Comparison of ENCODE assay signal across 11 cellular contexts in the genomic region with DNA sequence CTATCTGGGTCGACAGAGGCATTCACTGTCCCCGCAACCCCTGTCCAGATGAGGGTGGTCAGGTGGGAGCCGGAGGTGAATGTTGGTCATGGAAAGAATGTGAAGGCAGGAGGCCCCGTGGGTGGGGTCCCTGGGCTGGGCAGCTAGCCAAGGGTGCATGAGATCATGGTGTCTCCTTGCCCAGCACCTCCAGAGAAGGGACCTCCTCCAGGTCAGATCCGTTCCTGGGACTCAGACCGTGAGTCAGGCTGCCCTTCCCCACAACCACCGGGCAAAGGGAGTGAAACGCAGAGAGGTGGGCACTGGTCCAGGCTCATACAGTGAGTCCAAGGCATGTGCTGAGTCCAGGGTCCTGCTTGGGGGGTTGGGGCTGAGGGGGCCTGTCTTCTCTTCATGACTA. TPM values are rescaled to one million over a fixed set of nuclear protein-coding genes. Genes with fewer than 3 reads are reported as not detected.
A peak's percentile ranks its signal among the peaks of the same experiment; 100 is the strongest.
DNase-seq lines count a peak whose midpoint lies in the region; ATAC-seq, FAIRE-seq and TF ChIP-seq lines count a peak whose summit lies in the region.
"Had no signal": no experiment of that assay in that cellular context is flagged by ENCODE, and none has a peak within 500 bp of the region (broad histone marks: within the 10 kb centered on the region; RNA-seq: fewer than 3 reads in every experiment).

No MANE protein-coding gene starts in this region.

- TF ChIP-seq CTCF in astrocyte (IDR thresholded peaks at IDR 0.05; ENCODE audit: insufficient read depth, low read depth, low read length) = no peak
- TF ChIP-seq CTCF in thoracic aorta (IDR thresholded peaks at IDR 0.05) = no peak
- TF ChIP-seq CTCF in tibial nerve (IDR thresholded peaks at IDR 0.05) = no peak

- ATAC-seq in thoracic aorta (ENCODE audit: insufficient number of reproducible peaks, low FRiP score, low read depth) (no peak), GM18498 (IDR thresholded peaks at IDR 0.05; ENCODE audit: unreplicated experiment) (no peak)

- H3K4me1 ChIP-seq in astrocyte (ENCODE audit: insufficient read depth, low read length) (peaks cover 75% of the 10 kb centered on the region), thoracic aorta (ENCODE audit: control insufficient read depth in 1 of 2, low read depth in 2 of 2) (peaks cover 35 to 88% of the 10 kb centered on the region in 2 donors), tibial nerve (peaks cover 0 to 87% (median 26%) of the 10 kb centered on the region in 4 donors)
- H3K4me1 ChIP-seq: body of pancreas had no signal

- H3K4me1 Mint-ChIP-seq in astrocyte (ENCODE audit: low read depth, unreplicated experiment) = peaks cover 38% of the 10 kb centered on the region
- H3K4me1 Mint-ChIP-seq in activated CD4-positive, alpha-beta T cell treated with anti-CD3 and anti-CD28 coated beads, Interleukin-2, amount 10 ng/mL, durations not matched to agents 24 days and 14 days = no peaks in the 10 kb centered on the region

- no peak overlapping the region for H2AFZ ChIP-seq in astrocyte (ENCODE audit: low read depth, low read length)

- peak overlapping the region; percentile 72 for H3K9ac ChIP-seq in astrocyte (ENCODE audit: low read length)

- H3K4me2 ChIP-seq in astrocyte (ENCODE audit: low read length) = peak overlapping the region; percentile 84

- DNase-seq in HTR-8/SVneo (ENCODE audit: insufficient read length, low spot score) (peak; percentile 82), astrocyte (ENCODE audit: low read depth) (peak; percentile 77), kidney glomerular epithelial cell (lab: John Stamatoyannopoulos, UW) (peak; percentile 90), thoracic aorta (ENCODE audit: low spot score) (peak; percentile 68), tibial nerve (ENCODE audit: low spot score in 2 of 2) (no peak), frontal cortex (ENCODE audit: low spot score in 2 of 2) (no peak)
- no peak for DNase-seq in activated CD4-positive, alpha-beta T cell treated with anti-CD3 and anti-CD28 coated beads, Interleukin-2, amount 10 ng/mL, durations not matched to agents 24 days and 14 days

- H3K27ac ChIP-seq in astrocyte (ENCODE audit: low read depth, low read length) (peak overlapping the region; percentile 85), thoracic aorta (peak overlapping the region; percentile 92 to 99), tibial nerve (peak overlapping the region in 2 of 4 donors; percentile 71 to 73)
- H3K27ac ChIP-seq: neutrophil had no signal

- H3K4me3 ChIP-seq in astrocyte (ENCODE audit: insufficient read depth, low read depth, low read length) (peak overlapping the region; percentile 40), thoracic aorta (peak overlapping the region; percentile 77), tibial nerve (no peak overlapping the region)
- H3K4me3 ChIP-seq: body of pancreas had no signal

- H3K27ac Mint-ChIP-seq in astrocyte (ENCODE audit: unreplicated experiment) = peak overlapping the region; percentile 93
- H3K27ac Mint-ChIP-seq in activated CD4-positive, alpha-beta T cell treated with anti-CD3 and anti-CD28 coated beads, Interleukin-2, amount 10 ng/mL, durations not matched to agents 24 days and 14 days = no peak overlapping the region

- no peaks in the 10 kb centered on the region for H3K36me3 ChIP-seq in astrocyte (ENCODE audit: insufficient read depth, low read length)
- H3K36me3 ChIP-seq in thoracic aorta = no peaks in the 10 kb centered on the region
- no peaks in the 10 kb centered on the region for H3K36me3 ChIP-seq in tibial nerve
- H3K36me3 ChIP-seq: neutrophil had no signal

- peaks cover 3% of the 10 kb centered on the region for H3K9me3 Mint-ChIP-seq in astrocyte (ENCODE audit: unreplicated experiment)
- H3K9me3 Mint-ChIP-seq in activated CD4-positive, alpha-beta T cell treated with anti-CD3 and anti-CD28 coated beads, Interleukin-2, amount 10 ng/mL, durations not matched to agents 24 days and 14 days = no peaks in the 10 kb centered on the region

- no peak for TF ChIP-seq POLR2A in tibial nerve (IDR thresholded peaks at IDR 0.05)

- no peaks in the 10 kb centered on the region for H3K36me3 Mint-ChIP-seq in astrocyte (ENCODE audit: low read depth, unreplicated experiment)
- H3K36me3 Mint-ChIP-seq in activated CD4-positive, alpha-beta T cell treated with anti-CD3 and anti-CD28 coated beads, Interleukin-2, amount 10 ng/mL, durations not matched to agents 24 days and 14 days (ENCODE audit: low read depth) = no peaks in the 10 kb centered on the region

- peak overlapping the region; percentile 20 for H3K4me3 Mint-ChIP-seq in astrocyte (ENCODE audit: unreplicated experiment)
- H3K4me3 Mint-ChIP-seq in activated CD4-positive, alpha-beta T cell treated with anti-CD3 and anti-CD28 coated beads, Interleukin-2, amount 10 ng/mL, durations not matched to agents 24 days and 14 days = no peak overlapping the region

- H3K79me2 ChIP-seq in astrocyte (ENCODE audit: insufficient read depth, low read length) = peaks cover 14% of the 10 kb centered on the region

- H3K27me3 ChIP-seq in astrocyte (ENCODE audit: insufficient read depth, low read length) (no peaks in the 10 kb centered on the region), thoracic aorta (replicated peaks; ENCODE audit: insufficient read depth) (no peaks in the 10 kb centered on the region), tibial nerve (no peaks in the 10 kb centered on the region)
- H3K27me3 ChIP-seq: body of pancreas, neutrophil had no signal

- 33 to 50% methylated on average over 3 to 8 of the region's 8 CpGs for WGBS in tibial nerve, 2 donors

- FAIRE-seq in HTR-8/SVneo (lab: Jason Lieb, UNC) (peak; percentile 66), astrocyte (lab: Jason Lieb, UNC) (no peak), frontal cortex (lab: Jason Lieb, UNC) (no peak)

- intact Hi-C loops in activated CD4-positive, alpha-beta T cell treated with anti-CD3 and anti-CD28 coated beads, Interleukin-2, amount 10 ng/mL, durations not matched to agents 24 days and 14 days (cut with micrococcal nuclease) = no loop called here

- no peak for TF ChIP-seq EP300 in tibial nerve (IDR thresholded peaks at IDR 0.05)

- no peaks in the 10 kb centered on the region for H3K9me3 ChIP-seq in astrocyte (ENCODE audit: insufficient read depth, low read depth, low read length)
- H3K9me3 ChIP-seq in thoracic aorta = no peaks in the 10 kb centered on the region
- no peaks in the 10 kb centered on the region for H3K9me3 ChIP-seq in tibial nerve
- H3K9me3 ChIP-seq: body of pancreas, neutrophil had no signal

- H3K27me3 Mint-ChIP-seq in astrocyte (ENCODE audit: low read depth, unreplicated experiment) = peaks cover 4% of the 10 kb centered on the region
- no peaks in the 10 kb centered on the region for H3K27me3 Mint-ChIP-seq in activated CD4-positive, alpha-beta T cell treated with anti-CD3 and anti-CD28 coated beads, Interleukin-2, amount 10 ng/mL, durations not matched to agents 24 days and 14 days

- H4K20me1 ChIP-seq in astrocyte (ENCODE audit: insufficient read depth, low read length) = no peaks in the 10 kb centered on the region

RNA-seq across cellular contexts. Expression of a gene that starts 3.5 kb away (rescaled TPM):
- total RNA-seq in astrocyte (26.0 and 37.1 TPM in 2 replicates), thoracic aorta (10 to 100 TPM; 13.9 to 44.5 TPM), tibial nerve (10 to 100 TPM in 1 of 4 donors, 1 to 10 TPM in 3; 3.0 to 11.8 (median 8.0) TPM), frontal cortex (0.82 TPM)
- total RNA-seq in activated CD4-positive, alpha-beta T cell treated with anti-CD3 and anti-CD28 coated beads, Interleukin-2, amount 10 ng/mL, durations not matched to agents 24 days and 14 days = not detected in 2 replicates
- total RNA-seq: SK-MEL-5 had no signal

RNA-seq across cellular contexts. Expression of a gene that starts 22.8 kb away (rescaled TPM):
- total RNA-seq in astrocyte (2.1 and 3.1 TPM in 2 replicates), thoracic aorta (not detected), tibial nerve (1 to 10 TPM in 1 of 4 donors, under 1 TPM in 1, not detected in 2; 0.66 to 1.3 TPM), frontal cortex (0.82 TPM)
- total RNA-seq in activated CD4-positive, alpha-beta T cell treated with anti-CD3 and anti-CD28 coated beads, Interleukin-2, amount 10 ng/mL, durations not matched to agents 24 days and 14 days = 0.26 and 0.28 TPM in 2 replicates
- total RNA-seq: SK-MEL-5 had no signal

RNA-seq across cellular contexts. Expression of a gene that starts 28.4 kb away (rescaled TPM):
- total RNA-seq in astrocyte (1.2 and 3.1 TPM in 2 replicates), thoracic aorta (1 to 10 TPM; 3.9 to 5.6 TPM), tibial nerve (10 to 100 TPM; 31.8 to 61.3 (median 44.6) TPM), frontal cortex (9.8 TPM)
- total RNA-seq in activated CD4-positive, alpha-beta T cell treated with anti-CD3 and anti-CD28 coated beads, Interleukin-2, amount 10 ng/mL, durations not matched to agents 24 days and 14 days = not detected in 2 replicates

RNA-seq across cellular contexts. Expression of a gene that starts 28.5 kb away (rescaled TPM):
- 0.34 and 0.41 TPM in 2 replicates for total RNA-seq in astrocyte
- not detected for total RNA-seq in thoracic aorta
- 1 to 10 TPM; 2.8 to 3.7 (median 3.1) TPM for total RNA-seq in tibial nerve
- total RNA-seq in activated CD4-positive, alpha-beta T cell treated with anti-CD3 and anti-CD28 coated beads, Interleukin-2, amount 10 ng/mL, durations not matched to agents 24 days and 14 days = not detected in 2 replicates
- total RNA-seq in frontal cortex = 1.2 TPM
- total RNA-seq: SK-MEL-5 had no signal

Comparison
In these comparisons a context has a peak if more than half of its experiments do, and no peak if none do; other contexts are left out.
1. DNase-seq: peak in HTR-8/SVneo (single experiment), astrocyte (single experiment), kidney glomerular epithelial cell (single experiment) and thoracic aorta (single experiment); none in tibial nerve (0 of 2), activated CD4-positive, alpha-beta T cell treated with anti-CD3 and anti-CD28 coated beads, Interleukin-2, amount 10 ng/mL, durations not matched to agents 24 days and 14 days (single experiment) and frontal cortex (0 of 2).
2. H3K4me3 ChIP-seq: peak in astrocyte (single experiment) and thoracic aorta (single experiment); none in tibial nerve (0 of 4).